16 cellular contexts compared by ENCODE assay signal in the genomic region with DNA sequence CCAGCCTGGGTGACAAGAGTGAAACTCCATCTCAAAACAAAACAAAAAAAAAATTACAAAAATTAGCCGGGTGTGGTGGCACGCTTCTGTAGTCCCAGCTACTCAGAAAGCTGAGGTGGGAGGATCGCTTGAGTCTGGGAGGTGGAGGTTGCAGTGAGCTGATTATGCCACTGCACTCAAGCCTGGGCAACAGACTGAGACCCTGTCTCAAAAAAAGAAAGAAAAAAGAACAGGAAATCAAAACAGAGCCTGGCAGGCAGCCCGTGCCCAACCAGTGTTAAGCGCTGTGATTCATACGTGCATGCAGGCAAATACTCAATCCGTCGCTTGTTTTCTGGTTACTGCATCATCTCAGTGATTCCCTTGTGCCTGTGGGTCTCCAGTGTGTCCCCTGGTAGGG. TPM values are rescaled to one million over a fixed set of nuclear protein-coding genes. Genes with fewer than 3 reads are reported as not detected.
DNase-seq lines count a peak whose midpoint lies in the region; ATAC-seq, FAIRE-seq and TF ChIP-seq lines count a peak whose summit lies in the region.
"Had no signal": no experiment of that assay in that cellular context is flagged by ENCODE, and none has a peak within 500 bp of the region (broad histone marks: within the 10 kb centered on the region; RNA-seq: fewer than 3 reads in every experiment).

No MANE protein-coding gene starts in this region.

- FAIRE-seq in pancreas (lab: Jason Lieb, UNC) = no peak

- H3K27ac ChIP-seq in pancreas (no peak overlapping the region), caudate nucleus (ENCODE audit: low read depth, low read length) (no peak overlapping the region), body of pancreas (no peak overlapping the region)
- H3K27ac ChIP-seq: SJSA1 had no signal

- ATAC-seq in stimulated activated naive CD8-positive, alpha-beta T cell treated with anti-CD3 and anti-CD28 coated beads, Interleukin-15, Interleukin-2, amounts not matched to agents 100 U/mL and 50 U/mL, for 24 hours = no peak
- ATAC-seq in pancreas = no peak
- no peak for ATAC-seq in body of pancreas

- H3K9me3 ChIP-seq in pancreas = no peaks in the 10 kb centered on the region
- no peaks in the 10 kb centered on the region for H3K9me3 ChIP-seq in body of pancreas

- H3K36me3 Mint-ChIP-seq in stimulated activated naive CD8-positive, alpha-beta T cell treated with anti-CD3 and anti-CD28 coated beads, Interleukin-15, Interleukin-2, amounts not matched to agents 100 ng/mL and 50 ng/mL, for 24 hours (ENCODE audit: low read depth) = peaks cover 72% of the 10 kb centered on the region
- H3K36me3 Mint-ChIP-seq in activated T-helper 1 cell treated with anti-CD3 and anti-CD28 coated beads, Interleukin-12 subunit alpha, Interleukin-12 subunit beta, Interleukin-2, Interleukin-4 antibody, amounts not matched to agents 30 ng/mL and 10 ng/mL and 1 ng/mL, durations not matched to agents 14 hours and 24 hours and 36 hours (ENCODE audit: low read depth) = peaks cover 51% of the 10 kb centered on the region

- TF ChIP-seq POLR2A in body of pancreas (IDR thresholded peaks at IDR 0.05) = no peak

- H3K9me3 Mint-ChIP-seq in stimulated activated naive CD8-positive, alpha-beta T cell treated with anti-CD3 and anti-CD28 coated beads, Interleukin-15, Interleukin-2, amounts not matched to agents 100 ng/mL and 50 ng/mL, for 24 hours = no peaks in the 10 kb centered on the region
- no peaks in the 10 kb centered on the region for H3K9me3 Mint-ChIP-seq in activated T-helper 1 cell treated with anti-CD3 and anti-CD28 coated beads, Interleukin-12 subunit alpha, Interleukin-12 subunit beta, Interleukin-2, Interleukin-4 antibody, amounts not matched to agents 30 ng/mL and 10 ng/mL and 1 ng/mL, durations not matched to agents 14 hours and 24 hours and 36 hours
- H3K9me3 Mint-ChIP-seq: activated T-helper 2 cell treated with anti-CD3 and anti-CD28 coated beads, Interferon-gamma antibody, Interleukin-2, Interleukin-4, amounts not matched to agents 10 μg/mL and 5 μg/mL and 100 μg/mL, durations not matched to agents 14 hours and 24 hours and 36 hours had no signal

- no peak for DNase-seq in stimulated activated naive CD8-positive, alpha-beta T cell treated with anti-CD3 and anti-CD28 coated beads, Interleukin-15, Interleukin-2, amounts not matched to agents 100 U/mL and 50 U/mL, for 24 hours
- DNase-seq in activated T-helper 1 cell treated with anti-CD3 and anti-CD28 coated beads, Interleukin-12 subunit alpha, Interleukin-12 subunit beta, Interleukin-2, Interleukin-4 antibody, amounts not matched to agents 30 ng/mL and 10 ng/mL and 1 ng/mL, durations not matched to agents 14 hours and 24 hours and 36 hours (ENCODE audit: low spot score) = no peak
- DNase-seq in iris pigment epithelial cell (ENCODE audit: low read depth) = peak; percentile 33
- DNase-seq in pancreas = no peak
- DNase-seq in caudate nucleus (lab: John Stamatoyannopoulos, UW) = no peak
- DNase-seq in body of pancreas = no peak
- DNase-seq in HPDE6-E6E7 (ENCODE audit: extremely low spot score) = no peak
- DNase-seq: CD4-positive, CD25-positive, alpha-beta regulatory T cell; cerebellar nuclear complex; KG1; NCI-H2081; NK-92 treated with Interleukin-12 subunit alpha and Interleukin-12 subunit beta, amount 100 ng/mL, for 24 hours; stimulated activated CD4-positive, alpha-beta T cell treated with anti-CD3 and anti-CD28 coated beads, Interleukin-4, amount 100 ng/mL, for 1 hour had no signal

- H3K36me3 ChIP-seq in pancreas (peaks cover 0 to 17% (median 0%) of the 10 kb centered on the region in 3 donors), body of pancreas (replicated peaks in 1 of 2; ENCODE audit: insufficient read depth in 1 of 2, low read depth in 2 of 2) (peaks cover 0 to 5% of the 10 kb centered on the region in 2 donors)

- H3K27me3 ChIP-seq in pancreas (no peaks in the 10 kb centered on the region), body of pancreas (no peaks in the 10 kb centered on the region)
- H3K27me3 ChIP-seq: SJSA1 had no signal

- no peaks in the 10 kb centered on the region for H3K27me3 Mint-ChIP-seq in stimulated activated naive CD8-positive, alpha-beta T cell treated with anti-CD3 and anti-CD28 coated beads, Interleukin-15, Interleukin-2, amounts not matched to agents 100 ng/mL and 50 ng/mL, for 24 hours
- no peaks in the 10 kb centered on the region for H3K27me3 Mint-ChIP-seq in activated T-helper 1 cell treated with anti-CD3 and anti-CD28 coated beads, Interleukin-12 subunit alpha, Interleukin-12 subunit beta, Interleukin-2, Interleukin-4 antibody, amounts not matched to agents 30 ng/mL and 10 ng/mL and 1 ng/mL, durations not matched to agents 14 hours and 24 hours and 36 hours (ENCODE audit: insufficient read depth)
- H3K27me3 Mint-ChIP-seq: CD4-positive, CD25-positive, alpha-beta regulatory T cell had no signal

- H3K4me3 ChIP-seq in pancreas (no peak overlapping the region), body of pancreas (no peak overlapping the region)
- H3K4me3 ChIP-seq: SJSA1 had no signal

- no peak for TF ChIP-seq CTCF in pancreas (IDR thresholded peaks at IDR 0.05)
- no peak for TF ChIP-seq CTCF in body of pancreas (IDR thresholded peaks at IDR 0.05)

- WGBS in pancreas, 2 donors = 95 to 96% methylated on average over 8 of the region's 8 CpGs
- WGBS in body of pancreas, 2 donors = 89% methylated on average over 6 to 8 of the region's 8 CpGs

- intact Hi-C loops in activated T-helper 1 cell treated with anti-CD3 and anti-CD28 coated beads, Interleukin-12 subunit alpha, Interleukin-12 subunit beta, Interleukin-2, Interleukin-4 antibody, amounts not matched to agents 30 ng/mL and 10 ng/mL and 1 ng/mL, durations not matched to agents 14 hours and 24 hours and 36 hours (cut with micrococcal nuclease) = no loop called here
- intact Hi-C loops in pancreas (cut with DNase I) (no loop called here), body of pancreas (cut with DNase I) (no loop called here)

- H3K4me1 Mint-ChIP-seq in stimulated activated naive CD8-positive, alpha-beta T cell treated with anti-CD3 and anti-CD28 coated beads, Interleukin-15, Interleukin-2, amounts not matched to agents 100 ng/mL and 50 ng/mL, for 24 hours (ENCODE audit: low read depth) = peaks cover 20% of the 10 kb centered on the region
- no peaks in the 10 kb centered on the region for H3K4me1 Mint-ChIP-seq in activated T-helper 1 cell treated with anti-CD3 and anti-CD28 coated beads, Interleukin-12 subunit alpha, Interleukin-12 subunit beta, Interleukin-2, Interleukin-4 antibody, amounts not matched to agents 30 ng/mL and 10 ng/mL and 1 ng/mL, durations not matched to agents 14 hours and 24 hours and 36 hours (ENCODE audit: low read depth)

- H3K27ac Mint-ChIP-seq in stimulated activated naive CD8-positive, alpha-beta T cell treated with anti-CD3 and anti-CD28 coated beads, Interleukin-15, Interleukin-2, amounts not matched to agents 100 ng/mL and 50 ng/mL, for 24 hours = peak overlapping the region; percentile 49
- H3K27ac Mint-ChIP-seq in activated T-helper 1 cell treated with anti-CD3 and anti-CD28 coated beads, Interleukin-12 subunit alpha, Interleukin-12 subunit beta, Interleukin-2, Interleukin-4 antibody, amounts not matched to agents 30 ng/mL and 10 ng/mL and 1 ng/mL, durations not matched to agents 14 hours and 24 hours and 36 hours = peak overlapping the region; percentile 52
- H3K27ac Mint-ChIP-seq: activated T-helper 2 cell treated with anti-CD3 and anti-CD28 coated beads, Interferon-gamma antibody, Interleukin-2, Interleukin-4, amounts not matched to agents 10 μg/mL and 5 μg/mL and 100 μg/mL, durations not matched to agents 14 hours and 24 hours and 36 hours had no signal

- H3K4me3 Mint-ChIP-seq in stimulated activated naive CD8-positive, alpha-beta T cell treated with anti-CD3 and anti-CD28 coated beads, Interleukin-15, Interleukin-2, amounts not matched to agents 100 ng/mL and 50 ng/mL, for 24 hours = no peak overlapping the region
- H3K4me3 Mint-ChIP-seq in activated T-helper 1 cell treated with anti-CD3 and anti-CD28 coated beads, Interleukin-12 subunit alpha, Interleukin-12 subunit beta, Interleukin-2, Interleukin-4 antibody, amounts not matched to agents 30 ng/mL and 10 ng/mL and 1 ng/mL, durations not matched to agents 14 hours and 24 hours and 36 hours = no peak overlapping the region

- H3K4me1 ChIP-seq in pancreas = no peaks in the 10 kb centered on the region
- peaks cover 3% of the 10 kb centered on the region for H3K4me1 ChIP-seq in body of pancreas

RNA-seq across cellular contexts. Expression of a gene that starts 18.2 kb away (rescaled TPM):
- 273 and 287 TPM in 2 replicates for total RNA-seq in activated T-helper 1 cell treated with anti-CD3 and anti-CD28 coated beads, Interleukin-12 subunit alpha, Interleukin-12 subunit beta, Interleukin-2, Interleukin-4 antibody, amounts not matched to agents 30 ng/mL and 10 ng/mL and 1 ng/mL, durations not matched to agents 14 hours and 24 hours and 36 hours
- total RNA-seq in pancreas (10 to 100 TPM in 5 of 6 donors, 1 to 10 TPM in 1; 9.3 to 25.7 (median 16.7) TPM), body of pancreas (10 to 100 TPM; 32.4 to 86.7 TPM)
- 10 to 100 TPM; 80.0 to 86.6 TPM for polyA plus RNA-seq in pancreas

RNA-seq across cellular contexts. Expression of a gene that starts 19.7 kb away (rescaled TPM):
- total RNA-seq in activated T-helper 1 cell treated with anti-CD3 and anti-CD28 coated beads, Interleukin-12 subunit alpha, Interleukin-12 subunit beta, Interleukin-2, Interleukin-4 antibody, amounts not matched to agents 30 ng/mL and 10 ng/mL and 1 ng/mL, durations not matched to agents 14 hours and 24 hours and 36 hours = 219 and 226 TPM in 2 replicates
- total RNA-seq in pancreas (10 to 100 TPM; 23.0 to 37.7 (median 31.2) TPM), body of pancreas (10 to 100 TPM; 11.5 to 24.6 TPM)
- polyA plus RNA-seq in pancreas = 10 to 100 TPM; 14.0 to 19.5 TPM

RNA-seq across cellular contexts. Expression of a gene that starts 32.2 kb away (rescaled TPM):
- total RNA-seq in activated T-helper 1 cell treated with anti-CD3 and anti-CD28 coated beads, Interleukin-12 subunit alpha, Interleukin-12 subunit beta, Interleukin-2, Interleukin-4 antibody, amounts not matched to agents 30 ng/mL and 10 ng/mL and 1 ng/mL, durations not matched to agents 14 hours and 24 hours and 36 hours = 151 and 180 TPM in 2 replicates
- total RNA-seq in pancreas = 10 to 100 TPM; 55.5 to 91.5 (median 75.0) TPM
- 10 to 100 TPM; 50.5 to 58.0 TPM for polyA plus RNA-seq in pancreas
- 10 to 100 TPM; 82.5 to 83.4 TPM for total RNA-seq in body of pancreas
